Comparison of ENCODE assay signal across 1 cellular context in genomic region chr5:65651144-65651543, GRCh38.
TF ChIP-seq lines count a peak whose summit lies in the region.

No MANE protein-coding gene starts in this region.

TF ChIP-seq in HepG2, 621 proteins besides CTCF, POLR2A, EP300 and RAD21 (continued from another document and continues in another):
- TF ChIP-seq HNF4A (CRISPR knock-in tag; IDR thresholded peaks at IDR 0.05) (peak; percentile 84), U2AF1 (optimal IDR thresholded peaks at IDR 0.05; ENCODE audit: low read depth, low read length) (no peak), TCF7L2 (IDR thresholded peaks at IDR 0.05; ENCODE audit: low read depth, low read length) (no peak), HDAC2 (CRISPR knock-in tag; IDR thresholded peaks at IDR 0.05) (peak; percentile 79), FOSL2 (CRISPR knock-in tag; IDR thresholded peaks at IDR 0.05) (0 out of 2 replicates have a peak, but pooled peaks have one; percentile 29), MTA1 (CRISPR knock-in tag; IDR thresholded peaks at IDR 0.05; ENCODE audit: borderline replicate concordance) (no peak), CCDC6 (CRISPR knock-in tag; IDR thresholded peaks at IDR 0.05) (peak; percentile 41; the same call in 1 of the 2 replicates), ZNF3 (CRISPR knock-in tag; IDR thresholded peaks at IDR 0.05) (no peak), CBX1 (IDR thresholded peaks at IDR 0.05; ENCODE audit: low read depth) (no peak), NCOA1 (CRISPR knock-in tag; IDR thresholded peaks at IDR 0.05) (no peak), GATAD1 (CRISPR knock-in tag; IDR thresholded peaks at IDR 0.05) (peak; percentile 60; the same call in 1 of the 2 replicates), ZFP36 (IDR thresholded peaks at IDR 0.05; ENCODE audit: borderline replicate concordance, low read depth, low read length, partially characterized antibody) (no peak), HOXA5 (CRISPR knock-in tag; IDR thresholded peaks at IDR 0.05) (no peak), KDM5B (CRISPR knock-in tag; IDR thresholded peaks at IDR 0.05; ENCODE audit: borderline replicate concordance) (no peak), SUZ12 (IDR thresholded peaks at IDR 0.05; ENCODE audit: low read depth, low read length) (no peak), MED1 (CRISPR knock-in tag; IDR thresholded peaks at IDR 0.05) (peak; percentile 79), ZUFSP (CRISPR knock-in tag; IDR thresholded peaks at IDR 0.05; ENCODE audit: borderline replicate concordance) (no peak), NFYB (CRISPR knock-in tag; IDR thresholded peaks at IDR 0.05) (no peak), SETDB1 (CRISPR knock-in tag; IDR thresholded peaks at IDR 0.05; ENCODE audit: borderline replicate concordance) (no peak), ZNF354B (CRISPR knock-in tag; IDR thresholded peaks at IDR 0.05) (no peak), THAP11 (CRISPR knock-in tag; IDR thresholded peaks at IDR 0.05) (peak; percentile 63), KLF13 (CRISPR knock-in tag; IDR thresholded peaks at IDR 0.05) (no peak), ZNF761 (CRISPR knock-in tag; conservative IDR thresholded peaks at IDR 0.05) (no peak), ZBTB8A (CRISPR knock-in tag; IDR thresholded peaks at IDR 0.05; ENCODE audit: borderline replicate concordance, low read depth) (no peak), MXI1 (IDR thresholded peaks at IDR 0.05; ENCODE audit: borderline replicate concordance, low read depth, low read length) (no peak), MLX (CRISPR knock-in tag; IDR thresholded peaks at IDR 0.05) (peak; percentile 54; the same call in 1 of the 2 replicates), ZNF180 (CRISPR knock-in tag; IDR thresholded peaks at IDR 0.05; ENCODE audit: borderline replicate concordance, low read depth) (no peak), ZMAT5 (CRISPR knock-in tag; IDR thresholded peaks at IDR 0.05; ENCODE audit: borderline replicate concordance, low read depth) (no peak), ZNF891 (CRISPR knock-in tag; IDR thresholded peaks at IDR 0.05) (no peak), GZF1 (CRISPR knock-in tag; IDR thresholded peaks at IDR 0.05) (no peak), HDAC6 (IDR thresholded peaks at IDR 0.05; ENCODE audit: low read depth, low read length) (no peak), ZBTB33 (CRISPR knock-in tag; IDR thresholded peaks at IDR 0.05) (peak; percentile 79), SOX5 (CRISPR knock-in tag; IDR thresholded peaks at IDR 0.05; ENCODE audit: borderline replicate concordance) (peak; percentile 73; the same call in 1 of the 2 replicates), ZNF563 (CRISPR knock-in tag; IDR thresholded peaks at IDR 0.05) (no peak), ZKSCAN1 (IDR thresholded peaks at IDR 0.05; ENCODE audit: low read length) (no peak), SP140L (CRISPR knock-in tag; IDR thresholded peaks at IDR 0.05; ENCODE audit: borderline replicate concordance) (no peak), ZNF558 (CRISPR knock-in tag; IDR thresholded peaks at IDR 0.05; ENCODE audit: borderline replicate concordance) (no peak), TARDBP (CRISPR knock-in tag; IDR thresholded peaks at IDR 0.05) (no peak; the same call in 1 of the 2 replicates), ZNF512 (CRISPR knock-in tag; IDR thresholded peaks at IDR 0.05) (no peak), ZNF292 (CRISPR knock-in tag; IDR thresholded peaks at IDR 0.05; ENCODE audit: borderline replicate concordance, low read depth) (no peak; the same call in 1 of the 2 replicates), NR2F1 (CRISPR knock-in tag; IDR thresholded peaks at IDR 0.05) (peak; percentile 48 to 63; a peak in 3 of 4 replicates), RELA (CRISPR knock-in tag; IDR thresholded peaks at IDR 0.05) (no peak), STAT6 (CRISPR knock-in tag; IDR thresholded peaks at IDR 0.05; ENCODE audit: borderline replicate concordance) (no peak), KLF11 (CRISPR knock-in tag; IDR thresholded peaks at IDR 0.05) (no peak), KLF15 (CRISPR knock-in tag; IDR thresholded peaks at IDR 0.05; ENCODE audit: borderline replicate concordance) (no peak), U2AF2 (IDR thresholded peaks at IDR 0.05; ENCODE audit: low read depth, low read length) (no peak), ZSCAN20 (CRISPR knock-in tag; IDR thresholded peaks at IDR 0.05; ENCODE audit: borderline replicate concordance) (no peak), NFE2 (CRISPR knock-in tag; IDR thresholded peaks at IDR 0.05) (no peak), HOXD1 (CRISPR knock-in tag; IDR thresholded peaks at IDR 0.05) (no peak), SKI (IDR thresholded peaks at IDR 0.05; ENCODE audit: partially characterized antibody) (peak; percentile 10), KDM3A (CRISPR knock-in tag; IDR thresholded peaks at IDR 0.05; ENCODE audit: low read depth) (no peak), RARG (CRISPR knock-in tag; IDR thresholded peaks at IDR 0.05; ENCODE audit: low read depth) (no peak), SAP130 (CRISPR knock-in tag; IDR thresholded peaks at IDR 0.05; ENCODE audit: low read depth) (peak; percentile 49)
- TF ChIP-seq, protein P1, sequence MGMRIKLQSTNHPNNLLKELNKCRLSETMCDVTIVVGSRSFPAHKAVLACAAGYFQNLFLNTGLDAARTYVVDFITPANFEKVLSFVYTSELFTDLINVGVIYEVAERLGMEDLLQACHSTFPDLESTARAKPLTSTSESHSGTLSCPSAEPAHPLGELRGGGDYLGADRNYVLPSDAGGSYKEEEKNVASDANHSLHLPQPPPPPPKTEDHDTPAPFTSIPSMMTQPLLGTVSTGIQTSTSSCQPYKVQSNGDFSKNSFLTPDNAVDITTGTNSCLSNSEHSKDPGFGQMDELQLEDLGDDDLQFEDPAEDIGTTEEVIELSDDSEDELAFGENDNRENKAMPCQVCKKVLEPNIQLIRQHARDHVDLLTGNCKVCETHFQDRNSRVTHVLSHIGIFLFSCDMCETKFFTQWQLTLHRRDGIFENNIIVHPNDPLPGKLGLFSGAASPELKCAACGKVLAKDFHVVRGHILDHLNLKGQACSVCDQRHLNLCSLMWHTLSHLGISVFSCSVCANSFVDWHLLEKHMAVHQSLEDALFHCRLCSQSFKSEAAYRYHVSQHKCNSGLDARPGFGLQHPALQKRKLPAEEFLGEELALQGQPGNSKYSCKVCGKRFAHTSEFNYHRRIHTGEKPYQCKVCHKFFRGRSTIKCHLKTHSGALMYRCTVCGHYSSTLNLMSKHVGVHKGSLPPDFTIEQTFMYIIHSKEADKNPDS (CRISPR knock-in tag; IDR thresholded peaks at IDR 0.05): no peak
- TF ChIP-seq, protein P2, sequence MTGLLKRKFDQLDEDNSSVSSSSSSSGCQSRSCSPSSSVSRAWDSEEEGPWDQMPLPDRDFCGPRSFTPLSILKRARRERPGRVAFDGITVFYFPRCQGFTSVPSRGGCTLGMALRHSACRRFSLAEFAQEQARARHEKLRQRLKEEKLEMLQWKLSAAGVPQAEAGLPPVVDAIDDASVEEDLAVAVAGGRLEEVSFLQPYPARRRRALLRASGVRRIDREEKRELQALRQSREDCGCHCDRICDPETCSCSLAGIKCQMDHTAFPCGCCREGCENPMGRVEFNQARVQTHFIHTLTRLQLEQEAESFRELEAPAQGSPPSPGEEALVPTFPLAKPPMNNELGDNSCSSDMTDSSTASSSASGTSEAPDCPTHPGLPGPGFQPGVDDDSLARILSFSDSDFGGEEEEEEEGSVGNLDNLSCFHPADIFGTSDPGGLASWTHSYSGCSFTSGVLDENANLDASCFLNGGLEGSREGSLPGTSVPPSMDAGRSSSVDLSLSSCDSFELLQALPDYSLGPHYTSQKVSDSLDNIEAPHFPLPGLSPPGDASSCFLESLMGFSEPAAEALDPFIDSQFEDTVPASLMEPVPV (CRISPR knock-in tag; IDR thresholded peaks at IDR 0.05): no peak
- TF ChIP-seq, protein P3, sequence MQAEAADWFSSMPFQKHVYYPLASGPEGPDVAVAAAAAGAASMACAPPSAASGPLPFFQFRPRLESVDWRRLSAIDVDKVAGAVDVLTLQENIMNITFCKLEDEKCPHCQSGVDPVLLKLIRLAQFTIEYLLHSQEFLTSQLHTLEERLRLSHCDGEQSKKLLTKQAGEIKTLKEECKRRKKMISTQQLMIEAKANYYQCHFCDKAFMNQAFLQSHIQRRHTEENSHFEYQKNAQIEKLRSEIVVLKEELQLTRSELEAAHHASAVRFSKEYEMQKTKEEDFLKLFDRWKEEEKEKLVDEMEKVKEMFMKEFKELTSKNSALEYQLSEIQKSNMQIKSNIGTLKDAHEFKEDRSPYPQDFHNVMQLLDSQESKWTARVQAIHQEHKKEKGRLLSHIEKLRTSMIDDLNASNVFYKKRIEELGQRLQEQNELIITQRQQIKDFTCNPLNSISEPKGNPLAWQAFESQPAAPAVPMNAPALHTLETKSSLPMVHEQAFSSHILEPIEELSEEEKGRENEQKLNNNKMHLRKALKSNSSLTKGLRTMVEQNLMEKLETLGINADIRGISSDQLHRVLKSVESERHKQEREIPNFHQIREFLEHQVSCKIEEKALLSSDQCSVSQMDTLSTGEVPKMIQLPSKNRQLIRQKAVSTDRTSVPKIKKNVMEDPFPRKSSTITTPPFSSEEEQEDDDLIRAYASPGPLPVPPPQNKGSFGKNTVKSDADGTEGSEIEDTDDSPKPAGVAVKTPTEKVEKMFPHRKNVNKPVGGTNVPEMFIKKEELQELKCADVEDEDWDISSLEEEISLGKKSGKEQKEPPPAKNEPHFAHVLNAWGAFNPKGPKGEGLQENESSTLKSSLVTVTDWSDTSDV (CRISPR knock-in tag; IDR thresholded peaks at IDR 0.05): no peak
- TF ChIP-seq, protein P4, sequence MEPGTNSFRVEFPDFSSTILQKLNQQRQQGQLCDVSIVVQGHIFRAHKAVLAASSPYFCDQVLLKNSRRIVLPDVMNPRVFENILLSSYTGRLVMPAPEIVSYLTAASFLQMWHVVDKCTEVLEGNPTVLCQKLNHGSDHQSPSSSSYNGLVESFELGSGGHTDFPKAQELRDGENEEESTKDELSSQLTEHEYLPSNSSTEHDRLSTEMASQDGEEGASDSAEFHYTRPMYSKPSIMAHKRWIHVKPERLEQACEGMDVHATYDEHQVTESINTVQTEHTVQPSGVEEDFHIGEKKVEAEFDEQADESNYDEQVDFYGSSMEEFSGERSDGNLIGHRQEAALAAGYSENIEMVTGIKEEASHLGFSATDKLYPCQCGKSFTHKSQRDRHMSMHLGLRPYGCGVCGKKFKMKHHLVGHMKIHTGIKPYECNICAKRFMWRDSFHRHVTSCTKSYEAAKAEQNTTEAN (CRISPR knock-in tag; conservative IDR thresholded peaks at IDR 0.05): no peak
